Comparison of ENCODE assay signal across 13 cellular contexts in the genomic region with DNA sequence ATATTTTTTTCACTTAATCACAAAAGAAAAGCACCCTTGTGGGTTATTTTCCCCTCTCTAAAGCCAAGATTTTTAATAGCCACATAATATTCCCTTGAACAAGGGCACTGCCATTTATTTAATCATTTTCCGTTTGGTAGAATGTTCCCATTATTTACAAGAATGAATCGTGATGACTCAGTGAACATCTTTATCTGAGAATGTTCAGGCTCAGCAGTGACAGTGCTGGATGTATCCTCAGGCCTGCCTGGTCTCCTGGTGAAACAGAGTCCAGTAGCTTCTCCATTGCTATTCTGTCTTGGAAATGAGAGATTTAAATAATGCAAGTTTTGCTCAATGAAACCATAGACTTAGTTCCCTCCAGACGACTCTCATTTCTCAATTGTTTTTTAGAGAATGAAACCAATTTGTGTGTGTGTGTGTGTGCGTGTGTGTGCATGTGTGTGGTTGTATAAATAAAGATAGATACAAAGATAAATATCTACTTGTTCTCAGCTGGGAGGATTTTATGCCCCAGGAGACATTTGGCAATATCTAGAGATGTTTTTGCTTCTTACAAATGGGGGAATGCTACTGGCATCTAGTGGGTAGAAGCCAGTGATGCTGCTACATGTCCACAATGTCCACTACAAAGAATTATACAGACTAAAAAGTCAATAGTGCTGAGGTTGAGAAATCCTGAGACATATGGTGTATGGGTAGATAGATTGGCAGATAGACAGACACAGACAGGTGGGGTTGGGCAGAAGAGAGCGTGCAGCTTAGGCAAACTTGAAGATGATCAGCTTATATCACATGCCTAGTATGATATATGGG. TPM values are rescaled to one million over a fixed set of nuclear protein-coding genes. Genes with fewer than 3 reads are reported as not detected.
DNase-seq lines count a peak whose midpoint lies in the region; ATAC-seq and TF ChIP-seq lines count a peak whose summit lies in the region.
"Had no signal": no experiment of that assay in that cellular context is flagged by ENCODE, and none has a peak within 500 bp of the region (broad histone marks: within the 10 kb centered on the region; RNA-seq: fewer than 3 reads in every experiment).

No MANE protein-coding gene starts in this region.

- DNase-seq in COLO829 (ENCODE audit: low spot score) (peak; percentile 6), NCI-H82 treated with DMSO at 0.1 percent for 48 hours (lab: John Stamatoyannopoulos, UW; ENCODE audit: unreplicated experiment) (peak; percentile 6), chondrocyte (ENCODE audit: low spot score) (no peak), mesothelial cell of epicardium (ENCODE audit: low spot score in 2 of 2, unreplicated experiment in 2 of 2) (no peak), iPS-NIHi11 (ENCODE audit: low spot score) (no peak), NCI-H510A (lab: John Stamatoyannopoulos, UW) (no peak)
- DNase-seq: CD4-positive, CD25-positive, alpha-beta regulatory T cell; islet precursor cell; naive thymus-derived CD4-positive, alpha-beta T cell; NCI-H510A treated with DMSO at 0.1 percent for 48 hours had no signal

- H3K36me3 Mint-ChIP-seq in chondrocyte (ENCODE audit: low read depth): peaks cover 46% of the 10 kb centered on the region
- no peaks in the 10 kb centered on the region for H3K36me3 Mint-ChIP-seq in mesothelial cell of epicardium
- H3K36me3 Mint-ChIP-seq: CD4-positive, CD25-positive, alpha-beta regulatory T cell; naive thymus-derived CD4-positive, alpha-beta T cell had no signal

- ATAC-seq in HG02870 (IDR thresholded peaks at IDR 0.05; ENCODE audit: unreplicated experiment): no peak
- ATAC-seq in esophagus mucosa: no peak
- ATAC-seq: naive thymus-derived CD4-positive, alpha-beta T cell had no signal

- H3K27me3 Mint-ChIP-seq in chondrocyte (ENCODE audit: low read depth) (no peaks in the 10 kb centered on the region), mesothelial cell of epicardium (ENCODE audit: low read depth) (no peaks in the 10 kb centered on the region)
- H3K27me3 Mint-ChIP-seq: CD4-positive, CD25-positive, alpha-beta regulatory T cell had no signal

- no peak overlapping the region for H3K4me3 Mint-ChIP-seq in chondrocyte (ENCODE audit: unreplicated experiment)
- no peak overlapping the region for H3K4me3 Mint-ChIP-seq in mesothelial cell of epicardium
- H3K4me3 Mint-ChIP-seq: CD4-positive, CD25-positive, alpha-beta regulatory T cell; naive thymus-derived CD4-positive, alpha-beta T cell had no signal

- TF ChIP-seq CTCF in chondrocyte (IDR thresholded peaks at IDR 0.05) (peak; percentile 73), mesothelial cell of epicardium (IDR thresholded peaks at IDR 0.05; ENCODE audit: unreplicated experiment) (no peak)

- peak overlapping the region; percentile 68 for H3K27ac Mint-ChIP-seq in chondrocyte (ENCODE audit: unreplicated experiment)
- peak overlapping the region; percentile 47 for H3K27ac Mint-ChIP-seq in mesothelial cell of epicardium
- H3K27ac Mint-ChIP-seq: CD4-positive, CD25-positive, alpha-beta regulatory T cell; naive thymus-derived CD4-positive, alpha-beta T cell had no signal

- H3K4me1 Mint-ChIP-seq in chondrocyte (ENCODE audit: low read depth): peaks cover 71% of the 10 kb centered on the region
- H3K4me1 Mint-ChIP-seq in mesothelial cell of epicardium: peaks cover 23% of the 10 kb centered on the region
- H3K4me1 Mint-ChIP-seq: CD4-positive, CD25-positive, alpha-beta regulatory T cell; naive thymus-derived CD4-positive, alpha-beta T cell had no signal

- H3K9me3 Mint-ChIP-seq in chondrocyte (ENCODE audit: low read depth) (no peaks in the 10 kb centered on the region), mesothelial cell of epicardium (no peaks in the 10 kb centered on the region)

RNA-seq across cellular contexts. Expression of gene PAPPA, which starts 55.0 kb away (rescaled TPM):
- total RNA-seq in chondrocyte (143 to 222 TPM (median 219 TPM) in 3 replicates), mesothelial cell of epicardium (2.9 to 3.3 TPM (median 3.2 TPM) in 3 replicates), esophagus mucosa (9.4 TPM)
- total RNA-seq: activated CD8-positive, alpha-beta memory T cell treated with anti-CD3 and anti-CD28 coated beads for 36 hours had no signal

Comparison
In these comparisons a context has a peak if more than half of its experiments do, and no peak if none do; other contexts are left out.
1. DNase-seq: peak in COLO829 (single experiment) and NCI-H82 treated with DMSO at 0.1 percent for 48 hours (single experiment); none in chondrocyte (single experiment), mesothelial cell of epicardium (0 of 2), iPS-NIHi11 (single experiment) and NCI-H510A (single experiment).
2. RNA of gene PAPPA, which starts 55.0 kb away (total RNA-seq): 143 to 222 TPM in chondrocyte; 9.4 TPM in esophagus mucosa (single experiment) and 2.9 to 3.3 TPM in mesothelial cell of epicardium; every median in the first group is over 10 times any median in the second.